8 cellular contexts compared by ENCODE assay signal in the genomic region with DNA sequence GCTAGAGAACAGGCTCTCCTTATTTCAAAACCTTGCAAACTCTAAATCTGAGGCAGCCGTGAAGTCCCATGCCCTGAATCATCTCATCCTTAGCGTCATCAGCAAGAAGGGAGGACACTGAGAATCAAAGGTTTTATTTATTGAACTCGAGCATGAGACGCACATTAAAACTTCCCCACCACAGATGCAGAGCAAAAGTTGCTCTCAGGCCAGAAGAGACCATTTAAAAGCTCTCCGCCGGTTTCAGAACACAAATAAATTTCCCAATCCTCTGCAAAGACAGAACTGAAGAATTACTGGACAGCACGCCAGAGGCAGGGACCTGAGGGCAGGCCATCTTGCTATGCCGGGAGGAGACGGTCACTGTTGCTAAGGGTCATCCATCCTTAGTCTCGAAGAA. TPM values are rescaled to one million over a fixed set of nuclear protein-coding genes. Genes with fewer than 3 reads are reported as not detected.
DNase-seq lines count a peak whose midpoint lies in the region; ATAC-seq and TF ChIP-seq lines count a peak whose summit lies in the region.

No MANE protein-coding gene starts in this region.

- TF ChIP-seq CTCF in adrenal gland (IDR thresholded peaks at IDR 0.05) (no peak), kidney epithelial cell (IDR thresholded peaks at IDR 0.05; ENCODE audit: insufficient read depth, low read length, poor library complexity, severe bottlenecking) (no peak), tibial artery (IDR thresholded peaks at IDR 0.05) (no peak)

- H3K4me3 Mint-ChIP-seq in activated T-cell treated with anti-CD3 and anti-CD28 coated beads, Interleukin-2, amount 50 U/mL, for 4 hours = peak overlapping the region; percentile 85

- no peak for DNase-seq in activated T-cell treated with anti-CD3 and anti-CD28 coated beads, Interleukin-2, amount 50 U/mL, for 4 hours
- DNase-seq in activated T-cell treated with anti-CD3 and anti-CD28 coated beads, Interleukin-2, amount 50 U/mL, for 1 hour = no peak
- DNase-seq in adrenal gland (peak in 4 of 7 donors; percentile 28 to 62 (median 42)), kidney epithelial cell (ENCODE audit: low read depth) (no peak), tibial artery (no peak), DMS79 (lab: John Stamatoyannopoulos, UW) (no peak), NCI-H1417 (lab: John Stamatoyannopoulos, UW) (no peak)
- DNase-seq in stimulated activated CD4-positive, alpha-beta T cell treated with anti-CD3 and anti-CD28 coated beads, Interleukin-4, amount 100 ng/mL, for 24 hours = no peak

- H3K9me3 Mint-ChIP-seq in activated T-cell treated with anti-CD3 and anti-CD28 coated beads, Interleukin-2, amount 50 U/mL, for 4 hours = no peaks in the 10 kb centered on the region

- no peaks in the 10 kb centered on the region for H3K27me3 ChIP-seq in adrenal gland
- no peaks in the 10 kb centered on the region for H3K27me3 ChIP-seq in kidney epithelial cell (ENCODE audit: control insufficient read depth, insufficient read depth, low read length)
- H3K27me3 ChIP-seq in tibial artery = no peaks in the 10 kb centered on the region

- peak; percentile 14 to 53 for TF ChIP-seq POLR2A in adrenal gland (IDR thresholded peaks at IDR 0.05)

- peaks cover 19% of the 10 kb centered on the region for H3K36me3 Mint-ChIP-seq in activated T-cell treated with anti-CD3 and anti-CD28 coated beads, Interleukin-2, amount 50 U/mL, for 4 hours (ENCODE audit: insufficient read depth)

- H3K4me1 ChIP-seq in adrenal gland (replicated peaks in 1 of 2) (peaks cover 26 to 57% of the 10 kb centered on the region in 2 donors), tibial artery (peaks cover 0 to 58% (median 31%) of the 10 kb centered on the region in 4 donors)

- H3K27ac ChIP-seq in adrenal gland (peak overlapping the region; percentile 52 to 97 (median 92)), tibial artery (peak overlapping the region; percentile 94 to 95)

- WGBS in adrenal gland, 4 donors = 14 to 16% (median 15%) methylated on average over 9 to 10 of the region's 10 CpGs

- peaks cover 61% of the 10 kb centered on the region for H3K4me1 Mint-ChIP-seq in activated T-cell treated with anti-CD3 and anti-CD28 coated beads, Interleukin-2, amount 50 U/mL, for 4 hours (ENCODE audit: low read depth)

- no peak for ATAC-seq in activated T-cell treated with anti-CD3 and anti-CD28 coated beads, Interleukin-2, amount 50 U/mL, for 4 hours

- no peaks in the 10 kb centered on the region for H3K9me3 ChIP-seq in adrenal gland (replicated peaks in 1 of 3)
- no peaks in the 10 kb centered on the region for H3K9me3 ChIP-seq in tibial artery

- H3K4me3 ChIP-seq in adrenal gland = peak overlapping the region in 2 of 4 donors; percentile 15 to 93
- H3K4me3 ChIP-seq in kidney epithelial cell (ENCODE audit: low read depth, low read length) = peak overlapping the region; percentile 58
- H3K4me3 ChIP-seq in tibial artery = peak overlapping the region; percentile 71 to 73

- intact Hi-C loops in adrenal gland (cut with DNase I) (no loop called here), tibial artery (cut with DNase I; ENCODE audit: low total_unique reads) (loop anchor here (5.0 kb wide), 1 partner anchor 208 kb away; the partner anchor contains the start of gene UGGT1)

- H3K27me3 Mint-ChIP-seq in activated T-cell treated with anti-CD3 and anti-CD28 coated beads, Interleukin-2, amount 50 U/mL, for 4 hours (ENCODE audit: low read depth) = no peaks in the 10 kb centered on the region

- peaks cover 0 to 20% of the 10 kb centered on the region in 2 donors for H3K36me3 ChIP-seq in adrenal gland (replicated peaks in 1 of 2)
- H3K36me3 ChIP-seq in kidney epithelial cell (ENCODE audit: control insufficient read depth, insufficient read depth, low read length) = no peaks in the 10 kb centered on the region
- H3K36me3 ChIP-seq in tibial artery = peaks cover 4 to 31% (median 12%) of the 10 kb centered on the region in 3 donors

RNA-seq across cellular contexts. Expression of gene AMMECR1L, which starts 1.3 kb away (rescaled TPM):
- total RNA-seq in activated T-cell treated with anti-CD3 and anti-CD28 coated beads, Interleukin-2, amount 50 U/mL, for 4 hours = 10 to 100 TPM; 16.7 to 19.6 (median 18.6) TPM
- 10 to 100 TPM in 6 of 8 donors, 1 to 10 TPM in 2; 7.2 to 18.3 (median 12.1) TPM for total RNA-seq in adrenal gland
- polyA plus RNA-seq in adrenal gland = 10 to 100 TPM; 12.5 to 16.2 (median 14.5) TPM
- 27.7 and 29.7 TPM in 2 replicates for total RNA-seq in kidney epithelial cell

RNA-seq across cellular contexts. Expression of gene POLR2D, which starts 26.5 kb away (rescaled TPM):
- total RNA-seq in activated T-cell treated with anti-CD3 and anti-CD28 coated beads, Interleukin-2, amount 50 U/mL, for 4 hours = 10 to 100 TPM; 91.6 to 96.0 (median 93.6) TPM
- total RNA-seq in adrenal gland (10 to 100 TPM; 10.9 to 45.3 (median 26.1) TPM), kidney epithelial cell (15.9 and 25.1 TPM in 2 replicates)
- 10 to 100 TPM in 2 of 3 donors, 1 to 10 TPM in 1; 9.6 to 28.6 (median 10.5) TPM for polyA plus RNA-seq in adrenal gland

Comparison
In these comparisons a context has a peak if more than half of its experiments do, and no peak if none do; other contexts are left out.
1. DNase-seq: peak in adrenal gland (4 of 7); none in activated T-cell treated with anti-CD3 and anti-CD28 coated beads, Interleukin-2, amount 50 U/mL, for 4 hours (single experiment), activated T-cell treated with anti-CD3 and anti-CD28 coated beads, Interleukin-2, amount 50 U/mL, for 1 hour (single experiment), kidney epithelial cell (single experiment), tibial artery (0 of 2), DMS79 (single experiment), stimulated activated CD4-positive, alpha-beta T cell treated with anti-CD3 and anti-CD28 coated beads, Interleukin-4, amount 100 ng/mL, for 24 hours (single experiment) and NCI-H1417 (0 of 3).